In genomic region chr1:243723458-243724043, GRCh38 we compare ENCODE assay signal across 15 cellular contexts.
DNase-seq lines count a peak whose midpoint lies in the region; ATAC-seq, FAIRE-seq and TF ChIP-seq lines count a peak whose summit lies in the region.
"Had no signal": no experiment of that assay in that cellular context is flagged by ENCODE, and none has a peak within 500 bp of the region (broad histone marks: within the 10 kb centered on the region; RNA-seq: fewer than 3 reads in every experiment).

No MANE protein-coding gene starts in this region.

- H3K4me1 ChIP-seq in HEK293 (ENCODE audit: control insufficient read depth, insufficient read depth, low read length) = no peaks in the 10 kb centered on the region

- no peak for TF ChIP-seq CTCF in HEK293 (tag by site-specific recombination; IDR thresholded peaks at IDR 0.05)
- no peak for TF ChIP-seq CTCF in WTC11 (IDR thresholded peaks at IDR 0.05)
- no peak for TF ChIP-seq CTCF in nephron (IDR thresholded peaks at IDR 0.05; ENCODE audit: unreplicated experiment in 3 of 3)

- no peak overlapping the region for H3K4me3 ChIP-seq in HEK293 (ENCODE audit: low read depth, low read length)
- H3K4me3 ChIP-seq: left lung had no signal

- ATAC-seq in WTC11 (no peak), HG03196 (IDR thresholded peaks at IDR 0.05; ENCODE audit: unreplicated experiment) (no peak)
- ATAC-seq: left lung had no signal

- DNase-seq in NCI-H2171 treated with DMSO at 0.1 percent for 48 hours (lab: John Stamatoyannopoulos, UW) (peak; percentile 65), NCI-H2171 (lab: John Stamatoyannopoulos, UW) (no peak), WTC11 (ENCODE audit: low spot score) (no peak), NCI-H82 treated with DMSO at 0.1 percent for 48 hours (lab: John Stamatoyannopoulos, UW; ENCODE audit: unreplicated experiment) (no peak), GM19239 (ENCODE audit: insufficient read length, low spot score) (no peak)
- DNase-seq: activated gamma-delta T cell treated with Interleukin-2 at 50 U/mL for 16 hours; Calu3; effector CD4-positive, alpha-beta T cell; left lung; SK-N-SH; stimulated activated CD4-positive, alpha-beta T cell treated with anti-CD3 and anti-CD28 coated beads, Interleukin-12 subunit alpha, Interleukin-12 subunit beta, amount 100 ng/mL, for 4 hours had no signal

- H3K27ac Mint-ChIP-seq in WTC11 (peak overlapping the region; percentile 55), nephron (peak overlapping the region; percentile 14 to 70 (median 60))
- H3K27ac Mint-ChIP-seq: progenitor cell of endocrine pancreas had no signal

- H3K27me3 Mint-ChIP-seq in WTC11 (ENCODE audit: low read depth) (no peaks in the 10 kb centered on the region), nephron (ENCODE audit: low read depth) (no peaks in the 10 kb centered on the region)
- H3K27me3 Mint-ChIP-seq: progenitor cell of endocrine pancreas had no signal

- H3K4me3 Mint-ChIP-seq in WTC11 (no peak overlapping the region), nephron (no peak overlapping the region)

- no peaks in the 10 kb centered on the region for H3K36me3 ChIP-seq in HEK293 (ENCODE audit: control insufficient read depth in 2 of 2, insufficient read depth in 1 of 2, low read length in 2 of 2)
- H3K36me3 ChIP-seq: left lung had no signal

- CTCF ChIA-PET in HEK293 (lab: Yijun Ruan, JAX) = interaction anchor here (1.1 kb wide), 1 partner anchor 10 kb away, joined by 4 read pairs; no protein-coding TSS in a partner anchor
- CTCF ChIA-PET in WTC11 (lab: Charles Lee) = no interaction called here

- H3K27ac ChIP-seq in HEK293 (ENCODE audit: extremely low read depth, low read depth, low read length) = no peak overlapping the region
- H3K27ac ChIP-seq: left lung had no signal

- FAIRE-seq in GM19239 (lab: Jason Lieb, UNC) = no peak

- H3K36me3 Mint-ChIP-seq in WTC11 = no peaks in the 10 kb centered on the region
- no peaks in the 10 kb centered on the region for H3K36me3 Mint-ChIP-seq in nephron (ENCODE audit: low read depth)

- POLR2A ChIA-PET in HEK293 (lab: Yijun Ruan, JAX) = no interaction called here
- POLR2A ChIA-PET in WTC11 (lab: Charles Lee) = no interaction called here

- H3K9me3 Mint-ChIP-seq in WTC11 (no peaks in the 10 kb centered on the region; the same call in 1 of the 2 replicates), nephron (no peaks in the 10 kb centered on the region)

- H3K9me3 ChIP-seq in HEK293 (ENCODE audit: control insufficient read depth, insufficient read depth, low read depth, low read length) = no peaks in the 10 kb centered on the region
- H3K9me3 ChIP-seq: left lung, SK-N-SH had no signal

- H3K4me1 Mint-ChIP-seq in WTC11 (peaks cover 49% of the 10 kb centered on the region), nephron (peaks cover 64% of the 10 kb centered on the region)

TF ChIP-seq in HEK293, 187 proteins besides CTCF, POLR2A, EP300 and RAD21:
- TF ChIP-seq ZNF2 (tag by site-specific recombination; IDR thresholded peaks at IDR 0.05) (no peak), ATF2 (tag by site-specific recombination; IDR thresholded peaks at IDR 0.05; ENCODE audit: low read depth) (peak; percentile 24; the same call in 1 of the 2 replicates), BCL11B (tag by site-specific recombination; IDR thresholded peaks at IDR 0.05; ENCODE audit: low read depth) (no peak), ZFP41 (tag by site-specific recombination; IDR thresholded peaks at IDR 0.05; ENCODE audit: borderline replicate concordance) (no peak), ZNF571 (tag by site-specific recombination; IDR thresholded peaks at IDR 0.05) (no peak), ZNF114 (tag by site-specific recombination; IDR thresholded peaks at IDR 0.05) (no peak), ZNF362 (tag by site-specific recombination; IDR thresholded peaks at IDR 0.05) (0 out of 2 replicates have a peak, but pooled peaks have one; percentile 32), KLF7 (tag by site-specific recombination; IDR thresholded peaks at IDR 0.05; ENCODE audit: borderline replicate concordance) (no peak), PRDM1 (tag by site-specific recombination; IDR thresholded peaks at IDR 0.05) (peak; percentile 73; the same call in 1 of the 2 replicates)

TF ChIP-seq in WTC11, 78 proteins besides CTCF, POLR2A, EP300 and RAD21:
- no peak for TF ChIP-seq STAT6 (CRISPR knock-in tag; conservative IDR thresholded peaks at IDR 0.05; ENCODE audit: low read depth)
- TF ChIP-seq ZNF121 (CRISPR knock-in tag; IDR thresholded peaks at IDR 0.05) = no peak
- TF ChIP-seq MYBL2 (CRISPR knock-in tag; IDR thresholded peaks at IDR 0.05) = no peak
- no peak for TF ChIP-seq HMGA2 (CRISPR knock-in tag; IDR thresholded peaks at IDR 0.05)
- no peak for TF ChIP-seq NR2C2 (CRISPR knock-in tag; IDR thresholded peaks at IDR 0.05)
- no peak for TF ChIP-seq CDX4 (CRISPR knock-in tag; IDR thresholded peaks at IDR 0.05; ENCODE audit: borderline replicate concordance)
- TF ChIP-seq ZNF416 (CRISPR knock-in tag; IDR thresholded peaks at IDR 0.05) = no peak
